25 cellular contexts compared by ENCODE assay signal in the genomic region with DNA sequence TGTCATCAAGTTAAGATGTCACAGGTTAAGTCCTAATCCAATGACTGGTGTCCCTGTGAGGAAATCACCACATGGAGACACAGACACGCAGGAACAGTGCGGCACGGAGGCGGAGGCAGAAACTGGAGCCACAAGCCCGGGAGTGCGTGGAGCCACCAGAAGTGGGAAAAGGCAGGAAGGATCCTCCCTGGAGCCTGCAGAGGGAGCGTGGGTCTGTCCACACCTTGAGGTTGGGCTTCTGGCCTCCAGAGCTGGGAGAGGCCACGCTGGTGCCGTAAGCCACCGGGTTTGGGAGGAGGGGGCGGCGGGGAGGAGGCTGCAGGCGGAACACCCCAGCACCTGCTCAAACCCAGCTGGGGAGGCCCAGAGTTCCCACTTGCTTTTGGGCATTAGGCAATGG. TPM values are rescaled to one million over a fixed set of nuclear protein-coding genes. Genes with fewer than 3 reads are reported as not detected.
"Had no signal": no experiment of that assay in that cellular context is flagged by ENCODE, and none has a peak within 500 bp of the region (broad histone marks: within the 10 kb centered on the region; RNA-seq: fewer than 3 reads in every experiment).

No MANE protein-coding gene starts in this region.

- DNase-seq: activated CD4-positive, alpha-beta T cell treated with anti-CD3 and anti-CD28 coated beads, Interleukin-2, amount 50 U/mL, for 1 hour; activated CD4-positive, CD25-positive, alpha-beta regulatory T cell treated with anti-CD3 and anti-CD28 coated beads, Interleukin-2, amount 50 U/mL, for 72 hours; activated CD8-positive, alpha-beta memory T cell treated with anti-CD3 and anti-CD28 coated beads, Interleukin-2, amount 50 U/mL, for 48 hours; activated effector memory CD4-positive, alpha-beta T cell treated with Interleukin-2 at 50 U/mL for 16 hours; activated naive CD4-positive, alpha-beta T cell treated with anti-CD3 and anti-CD28 coated beads, Interleukin-2, amount 10 ng/mL, durations not matched to agents 7 days and 5 days; activated T-cell treated with anti-CD3 and anti-CD28 coated beads, Interleukin-2, amount 50 U/mL, for 4 hours; amygdala; cerebellar nuclear complex; esophagus squamous epithelium; gastrocnemius medialis; head of caudate nucleus; left ventricle myocardium superior; midbrain; retina; stimulated activated CD4-positive, alpha-beta T cell treated with anti-CD3 and anti-CD28 coated beads, Interleukin-4, amount 100 ng/mL, for 1 hour; stimulated activated naive CD4-positive, alpha-beta T cell; T-cell; testis had no signal

- ATAC-seq: activated T-cell treated with anti-CD3 and anti-CD28 coated beads, Interleukin-2, amount 50 U/mL, for 4 hours; gastrocnemius medialis; left ventricle myocardium superior; T-cell had no signal

- H3K9me3 ChIP-seq: esophagus squamous epithelium, gastrocnemius medialis, testis, upper lobe of left lung had no signal

- H3K4me3 Mint-ChIP-seq: activated naive CD4-positive, alpha-beta T cell treated with anti-CD3 and anti-CD28 coated beads, Interleukin-2, amount 10 ng/mL, durations not matched to agents 7 days and 5 days; activated T-cell treated with anti-CD3 and anti-CD28 coated beads, Interleukin-2, amount 50 U/mL, for 4 hours had no signal

- H3K27ac ChIP-seq: coronary artery, esophagus squamous epithelium, gastrocnemius medialis, testis, upper lobe of left lung, VCaP had no signal

- H3K9me3 Mint-ChIP-seq: activated naive CD4-positive, alpha-beta T cell treated with anti-CD3 and anti-CD28 coated beads, Interleukin-2, amount 10 ng/mL, durations not matched to agents 7 days and 5 days; activated T-cell treated with anti-CD3 and anti-CD28 coated beads, Interleukin-2, amount 50 U/mL, for 4 hours; T-cell; T-helper 2 cell treated with Interferon-gamma antibody and Interleukin-4, amounts not matched to agents 5 μg/mL and 100 μg/mL, for 36 hours had no signal

- H3K27me3 Mint-ChIP-seq: T-cell had no signal

- H3K27ac Mint-ChIP-seq: activated naive CD4-positive, alpha-beta T cell treated with anti-CD3 and anti-CD28 coated beads, Interleukin-2, amount 10 ng/mL, durations not matched to agents 7 days and 5 days; T-helper 2 cell treated with Interferon-gamma antibody and Interleukin-4, amounts not matched to agents 5 μg/mL and 100 μg/mL, for 36 hours had no signal

- H3K27me3 ChIP-seq: esophagus squamous epithelium, gastrocnemius medialis, testis, upper lobe of left lung had no signal

RNA-seq across cellular contexts. Expression of a gene that starts 24.0 kb away (rescaled TPM):
- total RNA-seq: activated CD8-positive, alpha-beta memory T cell treated with anti-CD3 and anti-CD28 coated beads for 36 hours; activated T-cell treated with anti-CD3 and anti-CD28 coated beads, Interleukin-2, amount 50 U/mL, for 4 hours; gastrocnemius medialis; left ventricle myocardium superior; osteoblast; posterior vena cava; T-cell had no signal
